In the genomic region with DNA sequence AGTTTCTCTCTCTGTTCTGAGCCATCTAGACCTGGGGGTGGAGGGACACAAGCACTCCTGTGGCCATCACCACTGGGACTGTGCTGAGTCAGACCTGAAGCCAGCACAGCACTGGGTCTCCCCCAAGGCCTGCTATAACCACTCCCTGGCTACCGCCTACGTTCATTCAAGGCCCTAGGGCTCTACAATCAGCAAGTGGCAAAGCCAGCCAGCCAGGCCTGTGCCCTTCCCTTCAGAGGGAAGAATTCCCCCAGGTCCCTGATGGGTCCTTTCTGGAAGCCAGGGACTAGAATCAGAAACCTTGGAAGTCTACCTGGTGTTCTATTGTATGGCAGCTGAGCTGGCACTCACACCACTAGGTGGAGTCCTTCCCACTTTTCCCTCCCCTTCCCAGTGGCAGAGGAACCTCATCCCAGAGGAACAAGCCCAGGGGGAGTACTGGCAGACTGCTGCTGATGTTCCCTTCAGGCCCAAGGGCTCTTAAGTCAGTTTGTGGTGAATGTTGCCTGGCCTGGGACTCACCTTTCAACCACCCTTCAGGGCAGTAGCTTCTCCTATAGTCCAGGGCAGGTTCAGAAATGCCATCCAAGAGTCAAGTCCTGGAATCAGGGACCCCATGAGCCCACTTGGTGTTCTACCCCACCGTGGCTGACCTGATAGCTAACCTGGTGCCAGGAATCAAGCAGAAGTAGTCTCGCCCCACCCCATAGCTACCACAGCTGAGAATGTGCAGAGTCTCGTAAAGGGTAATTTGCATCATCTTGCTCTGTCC, we compare ENCODE assay signal across 8 cellular contexts. TPM values are rescaled to one million over a fixed set of nuclear protein-coding genes. Genes with fewer than 3 reads are reported as not detected.
DNase-seq lines count a peak whose midpoint lies in the region; ATAC-seq and TF ChIP-seq lines count a peak whose summit lies in the region.

No MANE protein-coding gene starts in this region.

- no peaks in the 10 kb centered on the region for H3K27me3 ChIP-seq in right lobe of liver
- H3K27me3 ChIP-seq in effector memory CD4-positive, alpha-beta T cell (replicated peaks; ENCODE audit: control insufficient read depth, insufficient read depth, low read length, poor library complexity, severe bottlenecking), result no peaks in the 10 kb centered on the region

- ATAC-seq in HG03354 (IDR thresholded peaks at IDR 0.05; ENCODE audit: poor library complexity, severe bottlenecking, unreplicated experiment) (peak; percentile 41), right lobe of liver (peak; percentile 69 to 78 (median 74)), omental fat pad (ENCODE audit: low FRiP score) (no peak)

- H3K36me3 ChIP-seq in right lobe of liver, result no peaks in the 10 kb centered on the region
- H3K36me3 ChIP-seq in effector memory CD4-positive, alpha-beta T cell (ENCODE audit: control insufficient read depth, insufficient read depth, low read length), result peaks cover 4% of the 10 kb centered on the region

- WGBS in right lobe of liver (ENCODE audit: insufficient coverage, low coverage, low lambda C conversion rate, missing lambda C conversion rate), result 100% methylated on average over 1 of the region's 5 CpGs

- no peak for TF ChIP-seq POLR2A in right lobe of liver (IDR thresholded peaks at IDR 0.05)

- peak; percentile 49 for TF ChIP-seq CTCF in GM13976 (IDR thresholded peaks at IDR 0.05; ENCODE audit: borderline replicate concordance, control extremely low read depth, extremely low read depth, insufficient read depth, missing control alignments)
- peak; percentile 22 to 51 (median 40) for TF ChIP-seq CTCF in right lobe of liver (IDR thresholded peaks at IDR 0.05)
- TF ChIP-seq CTCF in omental fat pad (IDR thresholded peaks at IDR 0.05), result no peak

- H3K9me3 ChIP-seq in right lobe of liver, result no peaks in the 10 kb centered on the region
- no peaks in the 10 kb centered on the region for H3K9me3 ChIP-seq in effector memory CD4-positive, alpha-beta T cell (ENCODE audit: control insufficient read depth, low read length)

- intact Hi-C loops in right lobe of liver (cut with DNase I), result no loop called here

- in situ Hi-C loops in GM13976 (cut with MboI; ENCODE audit: low sequenced_read_pairs, unreplicated experiment), result no loop called here

- peak; percentile 22 for DNase-seq in COR-L47 (lab: John Stamatoyannopoulos, UW)
- no peak for DNase-seq in GM13976 (ENCODE audit: low spot score)
- DNase-seq in amniotic epithelial cell (ENCODE audit: low read depth), result peak; percentile 42
- DNase-seq in right lobe of liver, result no peak
- DNase-seq in effector memory CD4-positive, alpha-beta T cell, result no peak
- no peak for DNase-seq in NCI-H2107 (lab: John Stamatoyannopoulos, UW)
- no peak for DNase-seq in omental fat pad (ENCODE audit: low spot score)

- H3K27ac ChIP-seq in right lobe of liver, result no peak overlapping the region
- no peak overlapping the region for H3K27ac ChIP-seq in effector memory CD4-positive, alpha-beta T cell (ENCODE audit: insufficient read depth, low read length, poor library complexity, severe bottlenecking)

- H3K4me1 ChIP-seq in right lobe of liver, result no peaks in the 10 kb centered on the region
- peaks cover 4% of the 10 kb centered on the region for H3K4me1 ChIP-seq in effector memory CD4-positive, alpha-beta T cell (ENCODE audit: control insufficient read depth, insufficient read depth, low read length, poor library complexity, severe bottlenecking)

- H3K4me3 ChIP-seq in right lobe of liver, result no peak overlapping the region
- H3K4me3 ChIP-seq in effector memory CD4-positive, alpha-beta T cell (ENCODE audit: insufficient read depth, low read depth, low read length, poor library complexity, severe bottlenecking), result no peak overlapping the region

RNA-seq across cellular contexts. Expression of a gene that starts 20.0 kb away (rescaled TPM):
- total RNA-seq in right lobe of liver, result 1 to 10 TPM; 3.6 to 8.3 (median 6.8) TPM
- total RNA-seq in omental fat pad, result 10 to 100 TPM in 2 of 4 donors, 1 to 10 TPM in 2; 7.0 to 30.1 (median 11.3) TPM

Comparison
In these comparisons a context has a peak if more than half of its experiments do, and no peak if none do; other contexts are left out.
1. DNase-seq: peak in COR-L47 (single experiment) and amniotic epithelial cell (single experiment); none in GM13976 (single experiment), right lobe of liver (0 of 3), effector memory CD4-positive, alpha-beta T cell (0 of 3), NCI-H2107 (single experiment) and omental fat pad (single experiment).
2. CTCF ChIP-seq: peak in GM13976 (single experiment) and right lobe of liver (4 of 4); none in omental fat pad (0 of 3).